Comparison of ENCODE assay signal across 8 cellular contexts in genomic region chr17:28726912-28727726, GRCh38. TPM values are rescaled to one million over a fixed set of nuclear protein-coding genes. Genes with fewer than 3 reads are reported as not detected.
DNase-seq lines count a peak whose midpoint lies in the region; ATAC-seq, FAIRE-seq and TF ChIP-seq lines count a peak whose summit lies in the region.

No MANE protein-coding gene starts in this region.

- no peaks in the 10 kb centered on the region for H3K27me3 ChIP-seq in BLaER1 treated with 17β-estradiol and CSF1 and Interleukin-3, amounts not matched to agents 10 nM and 100 nM
- no peaks in the 10 kb centered on the region for H3K27me3 ChIP-seq in right lobe of liver

- peaks cover 27 to 30% (median 28%) of the 10 kb centered on the region in 11 experiments for H3K36me3 ChIP-seq in BLaER1 treated with 17β-estradiol and CSF1 and Interleukin-3, amounts not matched to agents 10 nM and 100 nM
- H3K36me3 ChIP-seq in right lobe of liver = peaks cover 6 to 25% (median 17%) of the 10 kb centered on the region in 4 donors

- no peak for TF ChIP-seq POLR2A in right lobe of liver (IDR thresholded peaks at IDR 0.05)

- H3K27ac ChIP-seq in BLaER1 treated with 17β-estradiol and CSF1 and Interleukin-3, amounts not matched to agents 10 nM and 100 nM = peak overlapping the region in 10 of 11 experiments; percentile 46 to 90 (median 83); a peak in 18 of 22 replicates
- H3K27ac ChIP-seq in right lobe of liver = peak overlapping the region; percentile 86 to 90 (median 88)

- DNase-seq in GM19239 (ENCODE audit: insufficient read length, low spot score) = peak; percentile 81
- peak; percentile 99 for DNase-seq in NCI-H748 (lab: John Stamatoyannopoulos, UW; ENCODE audit: unreplicated experiment)
- DNase-seq in activated CD4-positive, alpha-beta T cell treated with anti-CD3 and anti-CD28 coated beads, Interleukin-2, amount 50 U/mL, for 4 hours = peak; percentile 87 to 89
- DNase-seq in dermis blood vessel endothelial cell = peak; percentile 94
- peak; percentile 94 to 96 (median 94) for DNase-seq in right lobe of liver
- peak; percentile 94 for DNase-seq in stimulated activated CD4-positive, alpha-beta T cell treated with anti-CD3 and anti-CD28 coated beads, Interleukin-4, amount 100 ng/mL, for 24 hours

- peak overlapping the region; percentile 75 to 99 (median 96); a peak in 21 of 22 replicates for H3K9ac ChIP-seq in BLaER1 treated with 17β-estradiol and CSF1 and Interleukin-3, amounts not matched to agents 10 nM and 100 nM

- peak; percentile 92 for FAIRE-seq in GM19239 (lab: Jason Lieb, UNC)

- intact Hi-C loops in right lobe of liver (cut with DNase I) = no loop called here

- peak overlapping the region; percentile 85 to 100 (median 100) for H3K4me2 ChIP-seq in BLaER1 treated with 17β-estradiol and CSF1 and Interleukin-3, amounts not matched to agents 10 nM and 100 nM

- peak; percentile 98 to 99 (median 99) for TF ChIP-seq CTCF in right lobe of liver (IDR thresholded peaks at IDR 0.05)

- H3K9me3 ChIP-seq in BLaER1 treated with 17β-estradiol and CSF1 and Interleukin-3, amounts not matched to agents 10 nM and 100 nM (replicated peaks in 1 of 11) = no peaks in the 10 kb centered on the region
- no peaks in the 10 kb centered on the region for H3K9me3 ChIP-seq in right lobe of liver

- H4K20me1 ChIP-seq in BLaER1 treated with 17β-estradiol and CSF1 and Interleukin-3, amounts not matched to agents 10 nM and 100 nM = peaks cover 29 to 38% (median 37%) of the 10 kb centered on the region in 11 experiments

- peak overlapping the region; percentile 63 to 87 (median 78) for H3K4me3 ChIP-seq in BLaER1 treated with 17β-estradiol and CSF1 and Interleukin-3, amounts not matched to agents 10 nM and 100 nM
- peak overlapping the region; percentile 70 to 78 (median 74) for H3K4me3 ChIP-seq in right lobe of liver

- 1% methylated on average over 40 of the region's 41 CpGs for WGBS in right lobe of liver (ENCODE audit: insufficient coverage, low coverage, low lambda C conversion rate, missing lambda C conversion rate)

- ATAC-seq in HG03460 (IDR thresholded peaks at IDR 0.05; ENCODE audit: unreplicated experiment) (peak; percentile 34), right lobe of liver (peak; percentile 72 to 83 (median 78))

- H3K4me1 ChIP-seq in BLaER1 treated with 17β-estradiol and CSF1 and Interleukin-3, amounts not matched to agents 10 nM and 100 nM = peaks cover 61 to 70% (median 66%) of the 10 kb centered on the region in 10 experiments
- H3K4me1 ChIP-seq in right lobe of liver = peaks cover 0 to 9% (median 4%) of the 10 kb centered on the region in 4 donors

RNA-seq across cellular contexts. Expression of gene TLCD1, which starts 1.1 kb away (rescaled TPM):
- total RNA-seq in dermis blood vessel endothelial cell (0.85 and 0.93 TPM in 2 replicates), right lobe of liver (10 to 100 TPM in 1 of 6 experiments, 1 to 10 TPM in 5; 2.9 to 11.0 (median 7.0) TPM)

RNA-seq across cellular contexts. Expression of gene NEK8, which starts 1.5 kb away (rescaled TPM):
- total RNA-seq in dermis blood vessel endothelial cell (2.9 and 3.9 TPM in 2 replicates), right lobe of liver (1 to 10 TPM; 1.6 to 5.4 (median 3.2) TPM)

RNA-seq across cellular contexts. Expression of gene RPL23A, which starts 7.3 kb away (rescaled TPM):
- total RNA-seq in dermis blood vessel endothelial cell = 777 and 912 TPM in 2 replicates
- 100 to 1,000 TPM; 212 to 464 (median 362) TPM for total RNA-seq in right lobe of liver

RNA-seq across cellular contexts. Expression of gene RAB34, which starts 9.5 kb away (rescaled TPM):
- total RNA-seq in dermis blood vessel endothelial cell (25.6 and 36.9 TPM in 2 replicates), right lobe of liver (10 to 100 TPM in 1 of 6 experiments, 1 to 10 TPM in 5; 2.5 to 12.5 (median 4.7) TPM)

RNA-seq across cellular contexts. Expression of gene PROCA1, which starts 15.4 kb away (rescaled TPM):
- total RNA-seq in dermis blood vessel endothelial cell = 0.51 and 0.56 TPM in 2 replicates
- total RNA-seq in right lobe of liver = under 1 TPM in 5 of 6 experiments, not detected in 1; 0.18 to 0.97 (median 0.54) TPM

Comparison
In these comparisons a context has a peak if more than half of its experiments do, and no peak if none do; other contexts are left out.
1. Peak in every context shown above with its lines: DNase-seq, ATAC-seq, H3K4me3 ChIP-seq and H3K27ac ChIP-seq.